34 cellular contexts compared by ENCODE assay signal in the genomic region with DNA sequence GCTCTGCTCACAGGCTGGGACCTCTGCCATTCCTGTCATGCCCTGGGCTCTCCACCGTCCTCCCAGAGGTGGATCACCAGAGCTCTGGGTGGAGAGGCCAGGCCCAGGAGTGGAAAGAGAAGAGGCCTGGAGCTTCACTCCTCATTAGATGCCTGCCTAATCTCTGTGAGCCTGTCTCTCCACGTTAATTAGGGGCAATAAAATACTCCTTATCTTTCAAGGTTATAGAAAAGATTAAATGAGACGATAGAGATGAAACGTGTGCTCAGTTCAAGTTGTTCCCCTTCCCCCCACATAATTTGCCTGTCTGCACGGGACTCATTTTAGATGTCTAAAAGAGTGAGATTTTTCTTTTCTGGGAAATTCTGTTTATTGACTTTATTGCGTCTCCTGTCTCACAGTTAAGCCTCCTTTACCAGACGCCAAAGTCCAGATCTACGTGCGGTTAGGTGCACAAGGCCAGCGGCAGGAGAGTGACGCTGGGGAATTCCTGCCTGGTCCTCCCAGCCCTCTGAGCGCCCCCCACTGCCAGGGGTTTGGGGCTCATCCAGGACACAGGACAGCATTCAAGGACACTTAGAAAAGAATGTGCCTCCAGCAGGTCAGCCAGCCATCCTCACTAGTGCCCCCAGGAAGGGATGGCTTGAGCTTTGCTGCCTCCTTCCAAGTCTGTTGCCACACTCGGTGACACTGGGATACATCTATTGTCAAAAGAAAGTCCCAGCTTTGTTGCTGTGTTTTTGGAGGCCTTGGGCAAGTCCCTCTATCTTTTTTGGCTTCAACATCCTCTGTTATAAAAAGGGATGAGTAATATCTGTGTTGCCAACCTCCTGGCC. TPM values are rescaled to one million over a fixed set of nuclear protein-coding genes. Genes with fewer than 3 reads are reported as not detected.
DNase-seq lines count a peak whose midpoint lies in the region; ATAC-seq and TF ChIP-seq lines count a peak whose summit lies in the region.
"Had no signal": no experiment of that assay in that cellular context is flagged by ENCODE, and none has a peak within 500 bp of the region (broad histone marks: within the 10 kb centered on the region; RNA-seq: fewer than 3 reads in every experiment).

No MANE protein-coding gene starts in this region.

- H3K4me3 Mint-ChIP-seq in natural killer cell treated with Interleukin-12 subunit alpha and Interleukin-12 subunit beta and Interleukin-15 and Interleukin-18, amount 100 ng/mL, for 72 hours: peak overlapping the region; percentile 51
- H3K4me3 Mint-ChIP-seq in natural killer cell: no peak overlapping the region
- H3K4me3 Mint-ChIP-seq: activated CD4-positive, alpha-beta T cell treated with anti-CD3 and anti-CD28 coated beads, Interleukin-2, amount 10 ng/mL, durations not matched to agents 7 days and 5 days had no signal

- H3K27ac Mint-ChIP-seq in natural killer cell treated with Interleukin-12 subunit alpha and Interleukin-12 subunit beta and Interleukin-15 and Interleukin-18, amount 100 ng/mL, for 72 hours: peak overlapping the region in 1 of 2 donors; percentile 87
- no peak overlapping the region for H3K27ac Mint-ChIP-seq in natural killer cell
- H3K27ac Mint-ChIP-seq: activated CD4-positive, alpha-beta T cell treated with anti-CD3 and anti-CD28 coated beads, Interleukin-2, amount 10 ng/mL, durations not matched to agents 7 days and 5 days; activated naive CD8-positive, alpha-beta T cell treated with anti-CD3 and anti-CD28 coated beads, Interleukin-2, amount 50 U/mL, for 24 hours; CD4-positive, CD25-positive, alpha-beta regulatory T cell; memory B cell had no signal

- no peak overlapping the region for H4K8ac ChIP-seq in mesendoderm (ENCODE audit: low read depth, low read length)

- H2BK5ac ChIP-seq in mesendoderm (ENCODE audit: low read length): no peak overlapping the region

- H3K4me2 ChIP-seq in mesendoderm (ENCODE audit: low read length): no peak overlapping the region
- H3K4me2 ChIP-seq: A549 had no signal

- H3K36me3 Mint-ChIP-seq in natural killer cell treated with Interleukin-12 subunit alpha and Interleukin-12 subunit beta and Interleukin-15 and Interleukin-18, amount 100 ng/mL, for 72 hours: no peaks in the 10 kb centered on the region
- H3K36me3 Mint-ChIP-seq in natural killer cell: no peaks in the 10 kb centered on the region
- H3K36me3 Mint-ChIP-seq: CD4-positive, CD25-positive, alpha-beta regulatory T cell; memory B cell had no signal

- H4K5ac ChIP-seq in mesendoderm (ENCODE audit: low read length): no peak overlapping the region

- H3K9ac ChIP-seq in mesendoderm (ENCODE audit: low read length): no peak overlapping the region

- H3K23ac ChIP-seq in mesendoderm (ENCODE audit: low read length): no peak overlapping the region

- H3K4me1 Mint-ChIP-seq in natural killer cell treated with Interleukin-12 subunit alpha and Interleukin-12 subunit beta and Interleukin-15 and Interleukin-18, amount 100 ng/mL, for 72 hours (ENCODE audit: low read depth in 2 of 2): peaks cover 3 to 9% of the 10 kb centered on the region in 2 donors
- H3K4me1 Mint-ChIP-seq in natural killer cell: peaks cover 9% of the 10 kb centered on the region in 2 donors
- H3K4me1 Mint-ChIP-seq: activated naive CD8-positive, alpha-beta T cell treated with anti-CD3 and anti-CD28 coated beads, Interleukin-2, amount 50 U/mL, for 24 hours; memory B cell had no signal

- no peaks in the 10 kb centered on the region for H3K79me1 ChIP-seq in mesendoderm (ENCODE audit: low read length)

- H3K27ac ChIP-seq in mesendoderm (ENCODE audit: low read depth, low read length): no peak overlapping the region
- H3K27ac ChIP-seq: A549, neutrophil, Peyer's patch, prostate gland, suprapubic skin had no signal

- no CpG with 5 or more reads among the region's 13 CpGs for WGBS in mesendoderm (ENCODE audit: extremely low coverage, insufficient coverage, low lambda C conversion rate)

- H3K36me3 ChIP-seq in mesendoderm (ENCODE audit: control insufficient read depth, insufficient read depth, low read length): no peaks in the 10 kb centered on the region
- no peaks in the 10 kb centered on the region for H3K36me3 ChIP-seq in MG63
- H3K36me3 ChIP-seq: neutrophil, Peyer's patch, prostate gland, suprapubic skin had no signal

- H3K18ac ChIP-seq in mesendoderm (ENCODE audit: low read length): no peak overlapping the region

- H3K4me1 ChIP-seq in mesendoderm (ENCODE audit: control insufficient read depth, low read depth, low read length): peaks cover 3% of the 10 kb centered on the region
- H3K4me1 ChIP-seq: prostate gland had no signal

- intact Hi-C loops in natural killer cell (cut with micrococcal nuclease): no loop called here

- H3K27me3 Mint-ChIP-seq in natural killer cell treated with Interleukin-12 subunit alpha and Interleukin-12 subunit beta and Interleukin-15 and Interleukin-18, amount 100 ng/mL, for 72 hours: peaks cover 0 to 8% of the 10 kb centered on the region in 2 donors
- no peaks in the 10 kb centered on the region for H3K27me3 Mint-ChIP-seq in natural killer cell (ENCODE audit: low read depth in 2 of 2)
- H3K27me3 Mint-ChIP-seq: CD4-positive, CD25-positive, alpha-beta regulatory T cell had no signal

- no peak for ATAC-seq in natural killer cell treated with Interleukin-12 subunit alpha and Interleukin-12 subunit beta and Interleukin-15 and Interleukin-18, amount 100 ng/mL, for 72 hours
- ATAC-seq in natural killer cell: no peak
- ATAC-seq: A549; activated naive CD8-positive, alpha-beta T cell treated with anti-CD3 and anti-CD28 coated beads, Interleukin-2, amount 50 U/mL, for 24 hours; left lobe of liver had no signal

- H3K9me3 Mint-ChIP-seq in natural killer cell treated with Interleukin-12 subunit alpha and Interleukin-12 subunit beta and Interleukin-15 and Interleukin-18, amount 100 ng/mL, for 72 hours: no peaks in the 10 kb centered on the region
- H3K9me3 Mint-ChIP-seq in natural killer cell: no peaks in the 10 kb centered on the region
- H3K9me3 Mint-ChIP-seq: activated CD4-positive, alpha-beta T cell treated with anti-CD3 and anti-CD28 coated beads, Interleukin-2, amount 10 ng/mL, durations not matched to agents 7 days and 5 days; activated naive CD8-positive, alpha-beta T cell treated with anti-CD3 and anti-CD28 coated beads, Interleukin-2, amount 50 U/mL, for 24 hours; CD4-positive, CD25-positive, alpha-beta regulatory T cell; memory B cell had no signal

- H3K27me3 ChIP-seq in mesendoderm (ENCODE audit: insufficient read depth, low read length, poor library complexity) (no peaks in the 10 kb centered on the region), MG63 (no peaks in the 10 kb centered on the region)
- H3K27me3 ChIP-seq: Peyer's patch, suprapubic skin had no signal

- no peak overlapping the region for H2AK5ac ChIP-seq in mesendoderm (ENCODE audit: low read length)

- H3K9me3 ChIP-seq in MG63: no peaks in the 10 kb centered on the region
- H3K9me3 ChIP-seq: A549, neutrophil, Peyer's patch, prostate gland, suprapubic skin had no signal

- H2BK120ac ChIP-seq in mesendoderm (ENCODE audit: low read depth, low read length): no peak overlapping the region

- DNase-seq in natural killer cell treated with Interleukin-12 subunit alpha and Interleukin-12 subunit beta and Interleukin-15 and Interleukin-18, amount 100 ng/mL, for 72 hours (ENCODE audit: low spot score): no peak
- DNase-seq in natural killer cell (no peak), SK-N-DZ (ENCODE audit: low spot score) (peak; percentile 89), mesendoderm (peak; percentile 21), NCI-H1048 (lab: John Stamatoyannopoulos, UW) (no peak), RKO (ENCODE audit: low spot score) (no peak), NCI-H187 (lab: John Stamatoyannopoulos, UW) (no peak), MG63 (no peak)
- DNase-seq: activated CD4-positive, alpha-beta T cell treated with anti-CD3 and anti-CD28 coated beads, Interleukin-2, amount 10 ng/mL, durations not matched to agents 7 days and 5 days; activated gamma-delta T cell treated with Interleukin-2 at 50 U/mL for 16 hours; activated naive CD8-positive, alpha-beta T cell treated with anti-CD3 and anti-CD28 coated beads, Interleukin-2, amount 50 U/mL, for 24 hours; activated T-cell treated with anti-CD3 and anti-CD28 coated beads, Interleukin-2, amount 50 U/mL, for 1 hour; caudate nucleus; CD4-positive, CD25-positive, alpha-beta regulatory T cell; cortex of kidney; effector memory CD4-positive, alpha-beta T cell; GOT3; hypothalamus; NCI-H1417 treated with DMSO at 0.1 percent for 48 hours; NCI-H2081 treated with DMSO at 0.1 percent for 48 hours; NCI-H345; NCI-H69; Peyer's patch; SHP77 treated with DMSO at 0.1 percent for 48 hours; stimulated activated CD4-positive, alpha-beta T cell treated with anti-CD3 and anti-CD28 coated beads, Interleukin-4, amount 100 ng/mL, for 4 hours; T-helper 9 cell had no signal

- no peak for TF ChIP-seq CTCF in natural killer cell (IDR thresholded peaks at IDR 0.05)

- no peak overlapping the region for H3K56ac ChIP-seq in mesendoderm (ENCODE audit: low read length)

- H3K4me3 ChIP-seq in mesendoderm (ENCODE audit: low read length) (no peak overlapping the region), MG63 (no peak overlapping the region; the same call in 1 of the 2 replicates)
- H3K4me3 ChIP-seq: A549, Peyer's patch, prostate gland, suprapubic skin had no signal

- H2BK15ac ChIP-seq in mesendoderm (replicated peaks; ENCODE audit: low read depth): no peak overlapping the region

- H3K79me2 ChIP-seq in mesendoderm (ENCODE audit: control insufficient read depth, insufficient read depth, low read length): no peaks in the 10 kb centered on the region

- no peak overlapping the region for H3K4ac ChIP-seq in mesendoderm (ENCODE audit: low read depth, low read length)

RNA-seq across cellular contexts. Expression of gene TBX4, which starts 42.3 kb away (rescaled TPM):
- total RNA-seq in natural killer cell treated with Interleukin-12 subunit alpha and Interleukin-12 subunit beta and Interleukin-15 and Interleukin-18, amount 100 ng/mL, for 72 hours: not detected
- total RNA-seq in natural killer cell: not detected
- 2.7 and 4.9 TPM in 2 replicates for polyA plus RNA-seq in SK-N-DZ (2014; cell fraction: cytosol; rRNA removed)
- 1.9 and 5.6 TPM in 2 replicates for polyA plus RNA-seq in SK-N-DZ (2014; cell fraction: nucleus; rRNA removed)
- 0.06 TPM for polyA plus RNA-seq in mesendoderm (2013, experiment 1 of 2)
- 0.13 TPM for polyA plus RNA-seq in mesendoderm (2013, experiment 2 of 2)
- total RNA-seq in MG63 (2014; rRNA removed; shearing (Covaris generic); ENCODE audit: low replicate concordance): 0.76 and 0.89 TPM in 2 replicates
- total RNA-seq: activated CD4-positive, alpha-beta T cell treated with anti-CD3 and anti-CD28 coated beads, Interleukin-2, amount 10 ng/mL, durations not matched to agents 7 days and 5 days; CD4-positive, CD25-positive, alpha-beta regulatory T cell; epithelial cell of proximal tubule; left lobe of liver; Peyer's patch; sciatic nerve had no signal
- polyA plus RNA-seq: CD4-positive, CD25-positive, alpha-beta regulatory T cell had no signal

Comparison
In these comparisons a context has a peak if more than half of its experiments do, and no peak if none do; other contexts are left out.
1. DNase-seq: peak in SK-N-DZ (single experiment) and mesendoderm (single experiment); none in natural killer cell treated with Interleukin-12 subunit alpha and Interleukin-12 subunit beta and Interleukin-15 and Interleukin-18, amount 100 ng/mL, for 72 hours (single experiment), natural killer cell (single experiment), NCI-H1048 (single experiment), RKO (single experiment), NCI-H187 (0 of 2) and MG63 (single experiment).